In genomic region chr1:3491291-3492246, GRCh38 we compare ENCODE assay signal across 8 cellular contexts. TPM values are rescaled to one million over a fixed set of nuclear protein-coding genes. Genes with fewer than 3 reads are reported as not detected.
DNase-seq lines count a peak whose midpoint lies in the region.

No MANE protein-coding gene starts in this region.

- DNase-seq in DMS114 treated with DMSO at 0.1 percent for 48 hours (lab: John Stamatoyannopoulos, UW; ENCODE audit: unreplicated experiment) (peak; percentile 61), H7 (peak; percentile 98), NCI-H2227 treated with DMSO at 0.1 percent for 48 hours (lab: John Stamatoyannopoulos, UW) (peak; percentile 81), medulla oblongata (ENCODE audit: extremely low spot score) (peak; percentile 65), NCI-H2107 (lab: John Stamatoyannopoulos, UW) (no peak)
- DNase-seq in activated CD4-positive, alpha-beta memory T cell treated with anti-CD3 and anti-CD28 coated beads, Interleukin-2, amount 10 ng/mL, durations not matched to agents 7 days and 5 days = peak; percentile 78
- peak; percentile 88 for DNase-seq in stimulated activated CD8-positive, alpha-beta memory T cell treated with anti-CD3 and anti-CD28 coated beads, Interleukin-15, amount 100 ng/mL, for 24 hours (ENCODE audit: low read depth)

- H3K27me3 Mint-ChIP-seq in activated CD4-positive, alpha-beta memory T cell treated with anti-CD3 and anti-CD28 coated beads, Interleukin-2, amount 10 ng/mL, durations not matched to agents 7 days and 5 days = no peaks in the 10 kb centered on the region

- no peaks in the 10 kb centered on the region for H3K27me3 ChIP-seq in H7 (ENCODE audit: control insufficient read depth, insufficient read depth, low read length)
- no peaks in the 10 kb centered on the region for H3K27me3 ChIP-seq in ectodermal cell (ENCODE audit: control insufficient read depth, insufficient read depth, low read length, poor library complexity, severe bottlenecking)

- no peak overlapping the region for H3K27ac Mint-ChIP-seq in activated CD4-positive, alpha-beta memory T cell treated with anti-CD3 and anti-CD28 coated beads, Interleukin-2, amount 10 ng/mL, durations not matched to agents 7 days and 5 days

- CTCF ChIA-PET in activated CD4-positive, alpha-beta memory T cell treated with anti-CD3 and anti-CD28 coated beads, Interleukin-2, amount 10 ng/mL, durations not matched to agents 7 days and 5 days (lab: Charles Lee) = interaction anchor here (0.6 to 1.8 kb wide), 12 partner anchors 27 to 365 kb away, joined by 3 to 40 read pairs (median 3); partner anchors contain the start of genes CEP104 and DFFB

- H3K9me3 Mint-ChIP-seq in activated CD4-positive, alpha-beta memory T cell treated with anti-CD3 and anti-CD28 coated beads, Interleukin-2, amount 10 ng/mL, durations not matched to agents 7 days and 5 days = no peaks in the 10 kb centered on the region

- 45 to 50% methylated on average over 39 to 41 of the region's 41 CpGs for WGBS in ectodermal cell, 2 experiments

- H3K4me1 Mint-ChIP-seq in activated CD4-positive, alpha-beta memory T cell treated with anti-CD3 and anti-CD28 coated beads, Interleukin-2, amount 10 ng/mL, durations not matched to agents 7 days and 5 days = peaks cover 2% of the 10 kb centered on the region

- H3K27ac ChIP-seq in ectodermal cell (ENCODE audit: insufficient read depth, low read depth, low read length, poor library complexity, severe bottlenecking) = no peak overlapping the region

- H3K4me1 ChIP-seq in ectodermal cell (ENCODE audit: control insufficient read depth, insufficient read depth, low read length) = no peaks in the 10 kb centered on the region

- H3K9me3 ChIP-seq in ectodermal cell (ENCODE audit: control insufficient read depth, low read length) = no peaks in the 10 kb centered on the region

- H3K4me3 ChIP-seq in H7 (ENCODE audit: insufficient read depth, low read depth, low read length) (peak overlapping the region; percentile 21; the same call in 1 of the 2 replicates), ectodermal cell (ENCODE audit: insufficient read depth, low read depth, low read length) (peak overlapping the region; percentile 22)

- no peaks in the 10 kb centered on the region for H3K36me3 ChIP-seq in H7 (replicated peaks; ENCODE audit: control insufficient read depth, insufficient read depth, low read length)
- no peaks in the 10 kb centered on the region for H3K36me3 ChIP-seq in ectodermal cell (ENCODE audit: control insufficient read depth, insufficient read depth, low read length)

- POLR2A ChIA-PET in activated CD4-positive, alpha-beta memory T cell treated with anti-CD3 and anti-CD28 coated beads, Interleukin-2, amount 10 ng/mL, durations not matched to agents 7 days and 5 days (lab: Charles Lee) = no interaction called here

- no peak overlapping the region for H3K4me3 Mint-ChIP-seq in activated CD4-positive, alpha-beta memory T cell treated with anti-CD3 and anti-CD28 coated beads, Interleukin-2, amount 10 ng/mL, durations not matched to agents 7 days and 5 days

- H3K36me3 Mint-ChIP-seq in activated CD4-positive, alpha-beta memory T cell treated with anti-CD3 and anti-CD28 coated beads, Interleukin-2, amount 10 ng/mL, durations not matched to agents 7 days and 5 days (ENCODE audit: low read depth) = no peaks in the 10 kb centered on the region

RNA-seq across cellular contexts. Expression of gene ARHGEF16, which starts 37.1 kb away (rescaled TPM):
- total RNA-seq in H7 (2014; rRNA removed; shearing (Covaris generic)) = 34.7 and 45.8 TPM in 2 replicates
- total RNA-seq in activated CD4-positive, alpha-beta memory T cell treated with anti-CD3 and anti-CD28 coated beads, Interleukin-2, amount 10 ng/mL, durations not matched to agents 7 days and 5 days = not detected
- polyA plus RNA-seq in ectodermal cell (2013, experiment 1 of 4) = 5.0 TPM
- 4.1 TPM for polyA plus RNA-seq in ectodermal cell (2013, experiment 2 of 4)
- polyA plus RNA-seq in ectodermal cell (2013, experiment 3 of 4) = 3.8 TPM
- 3.2 TPM for polyA plus RNA-seq in ectodermal cell (2013, experiment 4 of 4)

Comparison
In these comparisons a context has a peak if more than half of its experiments do, and no peak if none do; other contexts are left out.
1. RNA of gene ARHGEF16, which starts 37.1 kb away (total RNA-seq): 34.7 to 45.8 TPM in H7; not detected in activated CD4-positive, alpha-beta memory T cell treated with anti-CD3 and anti-CD28 coated beads, Interleukin-2, amount 10 ng/mL, durations not matched to agents 7 days and 5 days; every median in the first group is over 10 times any median in the second.